Comparison of ENCODE assay signal across 8 cellular contexts in the genomic region with DNA sequence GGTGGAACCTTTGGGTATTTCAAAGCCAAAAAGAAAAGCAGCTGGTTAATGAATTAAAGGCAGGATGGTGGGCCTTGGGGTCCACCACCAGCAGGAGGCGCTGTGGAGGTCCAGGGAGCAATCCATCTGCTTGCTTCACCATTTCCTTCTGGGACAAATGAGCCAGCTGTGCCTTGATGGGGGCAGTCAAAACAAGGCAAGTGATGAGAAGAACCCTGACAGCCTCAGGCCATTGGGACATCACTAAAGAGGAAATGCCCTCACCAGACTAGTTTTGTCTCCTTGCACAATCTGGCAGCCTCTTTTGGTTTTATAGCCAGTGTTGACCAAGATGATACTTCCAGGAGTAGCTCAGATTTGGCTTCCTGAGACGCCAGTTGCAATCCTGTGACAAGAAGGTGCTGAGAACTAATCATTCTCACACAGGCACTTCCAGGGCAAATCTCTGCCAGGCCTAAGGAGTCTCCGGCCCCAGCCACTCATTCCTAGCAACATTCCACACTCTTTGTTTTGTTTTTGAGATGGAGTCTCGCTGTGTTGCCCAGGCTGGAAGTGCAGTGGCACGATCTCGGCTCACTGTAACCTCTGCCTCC. TPM values are rescaled to one million over a fixed set of nuclear protein-coding genes. Genes with fewer than 3 reads are reported as not detected.
DNase-seq lines count a peak whose midpoint lies in the region; ATAC-seq and TF ChIP-seq lines count a peak whose summit lies in the region.

No MANE protein-coding gene starts in this region.

- CTCF ChIA-PET in activated CD4-positive, alpha-beta T cell treated with anti-CD3 and anti-CD28 coated beads, Interleukin-2, amount 10 ng/mL, durations not matched to agents 7 days and 5 days (lab: Charles Lee), result interaction anchor here (0.7 to 2.2 kb wide), 24 partner anchors 10 to 788 kb away, joined by 3 to 17 read pairs (median 5); a partner anchor contains a TSS

- ATAC-seq in HG02623 (IDR thresholded peaks at IDR 0.05; ENCODE audit: unreplicated experiment) (no peak), HG03565 (IDR thresholded peaks at IDR 0.05; ENCODE audit: unreplicated experiment) (no peak)

- no peak overlapping the region for H3K4me3 ChIP-seq in GM12864 (ENCODE audit: low read depth, low read length)
- no peak overlapping the region for H3K4me3 ChIP-seq in NB4 (ENCODE audit: low read depth, low read length)

- TF ChIP-seq POLR2A in NB4 (IDR thresholded peaks at IDR 0.05; ENCODE audit: extremely low read depth, insufficient read length), result no peak

- POLR2A ChIA-PET in activated CD4-positive, alpha-beta T cell treated with anti-CD3 and anti-CD28 coated beads, Interleukin-2, amount 10 ng/mL, durations not matched to agents 7 days and 5 days (lab: Charles Lee), result interaction anchor here (0.6 kb wide), 1 partner anchor 772 kb away, joined by 3 read pairs; no protein-coding TSS in a partner anchor

- H3K9me3 Mint-ChIP-seq in activated CD4-positive, alpha-beta T cell treated with anti-CD3 and anti-CD28 coated beads, Interleukin-2, amount 10 ng/mL, durations not matched to agents 7 days and 5 days, result no peaks in the 10 kb centered on the region

- H3K27ac Mint-ChIP-seq in activated CD4-positive, alpha-beta T cell treated with anti-CD3 and anti-CD28 coated beads, Interleukin-2, amount 10 ng/mL, durations not matched to agents 7 days and 5 days, result no peak overlapping the region

- H3K27me3 Mint-ChIP-seq in activated CD4-positive, alpha-beta T cell treated with anti-CD3 and anti-CD28 coated beads, Interleukin-2, amount 10 ng/mL, durations not matched to agents 7 days and 5 days, result no peaks in the 10 kb centered on the region

- peaks cover 1% of the 10 kb centered on the region for H3K4me1 Mint-ChIP-seq in activated CD4-positive, alpha-beta T cell treated with anti-CD3 and anti-CD28 coated beads, Interleukin-2, amount 10 ng/mL, durations not matched to agents 7 days and 5 days

- peak; percentile 37 for DNase-seq in GM12864 (ENCODE audit: low read depth)
- peak; percentile 92 for DNase-seq in NB4 (ENCODE audit: low read depth)
- peak; percentile 76 for DNase-seq in activated CD4-positive, alpha-beta T cell treated with anti-CD3 and anti-CD28 coated beads, Interleukin-2, amount 10 ng/mL, durations not matched to agents 7 days and 5 days
- DNase-seq in effector CD4-positive, alpha-beta T cell, result peak; percentile 78
- DNase-seq in medulla oblongata (ENCODE audit: extremely low spot score), result peak; percentile 63
- DNase-seq in stimulated activated CD8-positive, alpha-beta memory T cell treated with anti-CD3 and anti-CD28 coated beads, Interleukin-15, amount 100 ng/mL, for 4 hours (ENCODE audit: low read depth in 2 of 2), result peak; percentile 38 to 48

- no peaks in the 10 kb centered on the region for H3K36me3 Mint-ChIP-seq in activated CD4-positive, alpha-beta T cell treated with anti-CD3 and anti-CD28 coated beads, Interleukin-2, amount 10 ng/mL, durations not matched to agents 7 days and 5 days (ENCODE audit: low read depth)

- no peak overlapping the region for H3K4me3 Mint-ChIP-seq in activated CD4-positive, alpha-beta T cell treated with anti-CD3 and anti-CD28 coated beads, Interleukin-2, amount 10 ng/mL, durations not matched to agents 7 days and 5 days

- TF ChIP-seq CTCF in GM12864 (IDR thresholded peaks at IDR 0.05; ENCODE audit: low read depth, low read length, missing control alignments), result peak; percentile 96
- TF ChIP-seq CTCF in NB4 (IDR thresholded peaks at IDR 0.05; ENCODE audit: low read depth, low read length), result peak; percentile 87

RNA-seq across cellular contexts. Expression of a gene that starts 38.2 kb away (rescaled TPM):
- total RNA-seq in activated CD4-positive, alpha-beta T cell treated with anti-CD3 and anti-CD28 coated beads, Interleukin-2, amount 10 ng/mL, durations not matched to agents 7 days and 5 days, result 10 to 100 TPM; 60.5 to 64.2 TPM

Comparison
In these comparisons a context has a peak if more than half of its experiments do, and no peak if none do; other contexts are left out.
1. DNase-seq: peak in every context shown above with its lines; median percentile 92 in NB4; 78 in effector CD4-positive, alpha-beta T cell; 76 in activated CD4-positive, alpha-beta T cell treated with anti-CD3 and anti-CD28 coated beads, Interleukin-2, amount 10 ng/mL, durations not matched to agents 7 days and 5 days; 63 in medulla oblongata; 43 in stimulated activated CD8-positive, alpha-beta memory T cell treated with anti-CD3 and anti-CD28 coated beads, Interleukin-15, amount 100 ng/mL, for 4 hours; 37 in GM12864.